Comparison of ENCODE assay signal across 8 cellular contexts in the genomic region with DNA sequence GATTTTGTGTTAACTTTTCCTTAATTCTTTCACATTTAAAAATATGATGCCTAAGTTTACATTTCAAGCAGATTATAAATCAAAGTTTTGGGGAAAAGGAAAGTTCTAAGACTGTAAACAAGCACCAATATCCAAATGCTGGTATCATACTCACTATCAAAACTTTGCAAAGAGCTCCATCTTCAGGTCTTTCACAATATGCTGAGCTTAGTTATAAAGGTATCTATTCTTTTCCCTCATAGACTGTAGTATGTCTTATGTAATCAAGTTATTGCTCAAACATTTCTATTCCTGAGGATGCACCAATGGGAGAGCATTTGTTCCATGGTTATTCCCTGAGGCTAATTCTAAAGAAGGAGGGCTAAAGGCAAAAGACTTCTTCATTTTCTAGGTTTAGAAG.
A peak's percentile ranks its signal among the peaks of the same experiment; 100 is the strongest.
DNase-seq lines count a peak whose midpoint lies in the region; ATAC-seq and TF ChIP-seq lines count a peak whose summit lies in the region.

No MANE protein-coding gene starts in this region.

- H3K36me3 ChIP-seq in heart left ventricle: no peaks in the 10 kb centered on the region

- H3K9me3 ChIP-seq in heart left ventricle: no peaks in the 10 kb centered on the region

- H3K4me3 ChIP-seq in foreskin fibroblast (ENCODE audit: low read depth in 1 of 2, low read length in 2 of 2) (no peak overlapping the region), heart left ventricle (no peak overlapping the region)

- ATAC-seq in GM18867 (IDR thresholded peaks at IDR 0.05; ENCODE audit: unreplicated experiment): peak; percentile 97
- ATAC-seq in HG03060 (IDR thresholded peaks at IDR 0.05; ENCODE audit: low read depth, unreplicated experiment): peak; percentile 88
- ATAC-seq in heart left ventricle: no peak

- H3K27me3 ChIP-seq in heart left ventricle: peaks cover 0 to 14% (median 0%) of the 10 kb centered on the region in 9 donors

- TF ChIP-seq POLR2A in heart left ventricle (IDR thresholded peaks at IDR 0.05): no peak

- no peak overlapping the region for H3K27ac ChIP-seq in heart left ventricle

- in situ Hi-C loops in ACHN (cut with HindIII; ENCODE audit: low pct_ligation_motif_present, low pct_unique_long_range_greater_than_20kb, low sequenced_read_pairs): no loop called here

- intact Hi-C loops in heart left ventricle (cut with DNase I): no loop called here

- DNase-seq in ACHN: peak; percentile 38
- DNase-seq in NOMO-1 treated with DMSO at 0.1 percent for 48 hours (lab: John Stamatoyannopoulos, UW; ENCODE audit: unreplicated experiment): peak; percentile 67
- DNase-seq in foreskin fibroblast: peak in 1 of 2 donors; percentile 54
- no peak for DNase-seq in SKM-1 (lab: John Stamatoyannopoulos, UW; ENCODE audit: unreplicated experiment)
- DNase-seq in activated gamma-delta T cell (lab: John Stamatoyannopoulos, UW): no peak
- DNase-seq in heart left ventricle: no peak

- H3K4me1 ChIP-seq in heart left ventricle: no peaks in the 10 kb centered on the region

- TF ChIP-seq CTCF in foreskin fibroblast (IDR thresholded peaks at IDR 0.05; ENCODE audit: low read depth, low read length) (peak; percentile 38), heart left ventricle (IDR thresholded peaks at IDR 0.05) (no peak)

Comparison
In these comparisons a context has a peak if more than half of its experiments do, and no peak if none do; other contexts are left out.
1. DNase-seq: peak in ACHN (single experiment) and NOMO-1 treated with DMSO at 0.1 percent for 48 hours (single experiment); none in SKM-1 (single experiment), activated gamma-delta T cell (single experiment) and heart left ventricle (0 of 5).
2. ATAC-seq: peak in GM18867 (single experiment) and HG03060 (single experiment); none in heart left ventricle (0 of 4).